Comparison of ENCODE assay signal across 14 cellular contexts in the genomic region with DNA sequence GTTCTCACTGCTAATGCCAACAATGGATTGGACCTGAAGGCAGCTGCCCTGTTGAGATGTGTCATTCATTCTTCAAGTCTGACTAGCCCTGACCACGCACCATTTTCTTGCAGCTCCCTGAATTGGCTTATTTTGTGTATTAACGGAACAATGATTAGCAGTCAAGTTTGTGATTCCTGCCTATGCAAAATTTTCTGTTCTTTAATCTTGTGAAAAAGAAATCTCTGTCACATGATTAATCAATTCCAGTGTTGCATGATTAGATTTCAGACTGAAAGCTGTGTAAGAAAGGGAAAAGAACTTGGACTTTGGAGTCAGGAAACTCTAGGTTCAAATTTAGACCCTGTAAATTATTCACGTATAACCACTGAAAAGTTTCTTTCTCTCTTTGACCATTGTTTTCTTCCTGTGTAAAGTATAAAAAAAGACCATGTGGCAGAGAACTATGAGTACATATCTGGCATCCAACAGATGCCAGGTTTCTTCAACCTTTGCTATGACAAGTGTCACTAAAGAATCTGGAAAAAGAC.
DNase-seq lines count a peak whose midpoint lies in the region; ATAC-seq lines count a peak whose summit lies in the region.
"Had no signal": no experiment of that assay in that cellular context is flagged by ENCODE, and none has a peak within 500 bp of the region (broad histone marks: within the 10 kb centered on the region; RNA-seq: fewer than 3 reads in every experiment).

No MANE protein-coding gene starts in this region.

- CTCF ChIA-PET in CD8-positive, alpha-beta memory T cell (lab: Charles Lee), result no interaction called here

- H3K27me3 Mint-ChIP-seq in CD8-positive, alpha-beta memory T cell, result no peaks in the 10 kb centered on the region

- no peak overlapping the region for H3K4me3 ChIP-seq in CD8-positive, alpha-beta memory T cell (ENCODE audit: low read length)
- H3K4me3 ChIP-seq: adrenal gland had no signal

- H3K27ac ChIP-seq in CD8-positive, alpha-beta memory T cell (ENCODE audit: low read depth, low read length), result no peak overlapping the region
- H3K27ac ChIP-seq: adrenal gland had no signal

- no peak overlapping the region for H3K27ac Mint-ChIP-seq in CD8-positive, alpha-beta memory T cell

- ATAC-seq in GM18870 (IDR thresholded peaks at IDR 0.05; ENCODE audit: unreplicated experiment) (peak; percentile 93), HG02571 (IDR thresholded peaks at IDR 0.05; ENCODE audit: unreplicated experiment) (peak; percentile 78), HG03457 (IDR thresholded peaks at IDR 0.05; ENCODE audit: unreplicated experiment) (peak; percentile 79)
- ATAC-seq: right cardiac atrium had no signal

- H3K4me3 Mint-ChIP-seq in CD8-positive, alpha-beta memory T cell, result no peak overlapping the region

- peaks cover 0 to 13% (median 0%) of the 10 kb centered on the region in 5 donors for H3K9me3 Mint-ChIP-seq in CD8-positive, alpha-beta memory T cell

- DNase-seq in kidney tubule cell (ENCODE audit: low spot score) (peak; percentile 84), NOMO-1 treated with DMSO at 0.1 percent for 48 hours (lab: John Stamatoyannopoulos, UW; ENCODE audit: unreplicated experiment) (no peak), NCI-H1694 (lab: John Stamatoyannopoulos, UW) (no peak), NCI-H2196 (lab: John Stamatoyannopoulos, UW; ENCODE audit: unreplicated experiment) (no peak)
- no peak for DNase-seq in CD8-positive, alpha-beta memory T cell
- DNase-seq: adrenal gland, Caco-2, GOT3, NCI-H1092 treated with DMSO at 0.1 percent for 48 hours, right cardiac atrium, Right ventricle myocardium superior had no signal

- H3K4me1 Mint-ChIP-seq in CD8-positive, alpha-beta memory T cell, result no peaks in the 10 kb centered on the region

- H3K36me3 ChIP-seq in CD8-positive, alpha-beta memory T cell (ENCODE audit: insufficient read depth, low read length), result no peaks in the 10 kb centered on the region
- H3K36me3 ChIP-seq: adrenal gland had no signal

- H3K27me3 ChIP-seq in CD8-positive, alpha-beta memory T cell (ENCODE audit: insufficient read depth, low read length, poor library complexity, severe bottlenecking), result no peaks in the 10 kb centered on the region

- H3K4me1 ChIP-seq in CD8-positive, alpha-beta memory T cell (ENCODE audit: insufficient read depth, low read length), result no peaks in the 10 kb centered on the region
- H3K4me1 ChIP-seq: adrenal gland, Caco-2 had no signal

- H3K9me3 ChIP-seq in CD8-positive, alpha-beta memory T cell (ENCODE audit: low read length), result no peaks in the 10 kb centered on the region
- H3K9me3 ChIP-seq: adrenal gland, Caco-2 had no signal

- no peaks in the 10 kb centered on the region for H3K36me3 Mint-ChIP-seq in CD8-positive, alpha-beta memory T cell

- POLR2A ChIA-PET in CD8-positive, alpha-beta memory T cell (lab: Charles Lee), result no interaction called here
